Comparison of ENCODE assay signal across 16 cellular contexts in genomic region chr15:53625260-53625659, GRCh38.
DNase-seq lines count a peak whose midpoint lies in the region; ATAC-seq and TF ChIP-seq lines count a peak whose summit lies in the region.
"Had no signal": no experiment of that assay in that cellular context is flagged by ENCODE, and none has a peak within 500 bp of the region (broad histone marks: within the 10 kb centered on the region; RNA-seq: fewer than 3 reads in every experiment).

No MANE protein-coding gene starts in this region.

- no peaks in the 10 kb centered on the region for H3K79me1 ChIP-seq in IMR-90 (ENCODE audit: low read depth in 1 of 2, low read length in 2 of 2)

- no peak for TF ChIP-seq CTCF in GM23338 (conservative IDR thresholded peaks at IDR 0.05; ENCODE audit: low read depth in 2 of 2)
- TF ChIP-seq CTCF in IMR-90 (conservative IDR thresholded peaks at IDR 0.05; ENCODE audit: low read depth, low read length): no peak
- no peak for TF ChIP-seq CTCF in glutamatergic neuron (IDR thresholded peaks at IDR 0.05; ENCODE audit: partially characterized antibody, unreplicated experiment)
- no peak for TF ChIP-seq CTCF in CD8-positive, alpha-beta T cell (IDR thresholded peaks at IDR 0.05)

- intact Hi-C loops in IMR-90 (cut with micrococcal nuclease): no loop called here
- intact Hi-C loops in CD8-positive, alpha-beta T cell (cut with DNase I, micrococcal nuclease): no loop called here

- H3K4ac ChIP-seq in IMR-90 (ENCODE audit: low read depth, low read length): no peak overlapping the region

- peaks cover 5% of the 10 kb centered on the region; the same call in 2 of the 3 replicates for H3K9me3 Mint-ChIP-seq in GM23338
- H3K9me3 Mint-ChIP-seq in glutamatergic neuron (ENCODE audit: unreplicated experiment): peaks cover 2% of the 10 kb centered on the region
- no peaks in the 10 kb centered on the region for H3K9me3 Mint-ChIP-seq in CD8-positive, alpha-beta T cell

- H3F3A ChIP-seq in GM23338 (replicated peaks; ENCODE audit: low read depth): no peaks in the 10 kb centered on the region

- peaks cover 7% of the 10 kb centered on the region for H3K9me3 ChIP-seq in IMR-90 (ENCODE audit: control insufficient read depth, insufficient read depth, low read length)
- no peaks in the 10 kb centered on the region for H3K9me3 ChIP-seq in CD8-positive, alpha-beta T cell (ENCODE audit: low read length)
- H3K9me3 ChIP-seq: Peyer's patch had no signal

- no peak for TF ChIP-seq RAD21 in IMR-90 (IDR thresholded peaks at IDR 0.05; ENCODE audit: low read length)

- no peak overlapping the region for H2AK5ac ChIP-seq in IMR-90 (ENCODE audit: low read depth, low read length)

- no peak overlapping the region for H4K91ac ChIP-seq in IMR-90 (ENCODE audit: insufficient read depth, low read depth, low read length)

- H4K20me1 ChIP-seq in GM23338 (replicated peaks; ENCODE audit: insufficient read depth) (no peaks in the 10 kb centered on the region), IMR-90 (ENCODE audit: insufficient read depth, low read length) (no peaks in the 10 kb centered on the region)

- H3K27ac ChIP-seq in GM23338 (ENCODE audit: low read depth): peak overlapping the region; percentile 8; the same call in 1 of the 2 replicates
- no peak overlapping the region for H3K27ac ChIP-seq in IMR-90 (ENCODE audit: insufficient read depth, low read length)
- no peak overlapping the region for H3K27ac ChIP-seq in CD8-positive, alpha-beta T cell (ENCODE audit: low read depth, low read length)
- H3K27ac ChIP-seq: C4-2B, Peyer's patch had no signal

- no peak overlapping the region for H3K23ac ChIP-seq in IMR-90 (ENCODE audit: low read depth, low read length)

- no peak overlapping the region for H4K8ac ChIP-seq in IMR-90 (ENCODE audit: low read depth in 2 of 2, low read length in 2 of 2)

- H2BK20ac ChIP-seq in IMR-90 (ENCODE audit: low read depth, low read length): no peak overlapping the region

- H3K4me1 ChIP-seq in GM23338 (ENCODE audit: insufficient read depth) (no peaks in the 10 kb centered on the region), IMR-90 (ENCODE audit: control insufficient read depth, insufficient read depth, low read length) (no peaks in the 10 kb centered on the region)
- no peaks in the 10 kb centered on the region for H3K4me1 ChIP-seq in CD8-positive, alpha-beta T cell (ENCODE audit: insufficient read depth, low read length)
- H3K4me1 ChIP-seq: Peyer's patch had no signal

- peaks cover 7% of the 10 kb centered on the region; the same call in 1 of the 3 replicates for H3K36me3 Mint-ChIP-seq in GM23338 (ENCODE audit: low read depth)
- no peaks in the 10 kb centered on the region for H3K36me3 Mint-ChIP-seq in glutamatergic neuron (ENCODE audit: unreplicated experiment)
- no peaks in the 10 kb centered on the region for H3K36me3 Mint-ChIP-seq in CD8-positive, alpha-beta T cell
- H3K36me3 Mint-ChIP-seq: IgD-negative memory B cell had no signal

- H3K56ac ChIP-seq in IMR-90 (ENCODE audit: extremely low read depth, insufficient read depth, low read length): no peak overlapping the region

- CTCF ChIA-PET in IMR-90 (lab: Yijun Ruan, JAX): no interaction called here
- CTCF ChIA-PET in CD8-positive, alpha-beta T cell (lab: Charles Lee): no interaction called here

- dilution Hi-C loops in IMR-90 (cut with HindIII; ENCODE audit: low sequenced_read_pairs, unreplicated experiment): no loop called here

- no peaks in the 10 kb centered on the region for H3K9me2 ChIP-seq in GM23338 (ENCODE audit: insufficient read depth)

- in situ Hi-C loops in IMR-90 (cut with MboI; ENCODE audit: low sequenced_read_pairs): no loop called here

- H3K4me2 ChIP-seq in GM23338 (no peak overlapping the region), IMR-90 (ENCODE audit: low read depth, low read length) (no peak overlapping the region)

- H3K4me3 ChIP-seq in GM23338: no peak overlapping the region
- no peak overlapping the region for H3K4me3 ChIP-seq in IMR-90 (ENCODE audit: insufficient read depth, low read depth, low read length)
- no peak overlapping the region for H3K4me3 ChIP-seq in CD8-positive, alpha-beta T cell (ENCODE audit: low read depth, low read length)
- H3K4me3 ChIP-seq: Peyer's patch had no signal

- no TSS peak for BruUV-seq in IMR-90 (replicated peaks; lab: Mats Ljungman, UMichigan)

- H2BK120ac ChIP-seq in IMR-90 (ENCODE audit: low read depth, low read length): no peak overlapping the region

- H3K27me3 ChIP-seq in GM23338 (ENCODE audit: insufficient read depth) (no peaks in the 10 kb centered on the region), IMR-90 (ENCODE audit: control insufficient read depth, insufficient read depth, low read length) (no peaks in the 10 kb centered on the region)
- H3K27me3 ChIP-seq in CD8-positive, alpha-beta T cell (ENCODE audit: insufficient read depth, low read length): no peaks in the 10 kb centered on the region
- H3K27me3 ChIP-seq: Peyer's patch had no signal

- peak overlapping the region; percentile 92 for H3K27ac Mint-ChIP-seq in GM23338
- peak overlapping the region; percentile 14 for H3K27ac Mint-ChIP-seq in glutamatergic neuron (ENCODE audit: unreplicated experiment)
- H3K27ac Mint-ChIP-seq in CD8-positive, alpha-beta T cell: no peak overlapping the region
- H3K27ac Mint-ChIP-seq: IgD-negative memory B cell had no signal

- H3K4me1 Mint-ChIP-seq in GM23338: peaks cover 18% of the 10 kb centered on the region
- no peaks in the 10 kb centered on the region for H3K4me1 Mint-ChIP-seq in glutamatergic neuron (ENCODE audit: low read depth, unreplicated experiment)
- H3K4me1 Mint-ChIP-seq in CD8-positive, alpha-beta T cell (ENCODE audit: low read depth): no peaks in the 10 kb centered on the region
- H3K4me1 Mint-ChIP-seq: IgD-negative memory B cell had no signal

- H3K79me2 ChIP-seq in GM23338 (replicated peaks; ENCODE audit: insufficient read depth): no peaks in the 10 kb centered on the region

- H3K27me3 Mint-ChIP-seq in GM23338 (ENCODE audit: insufficient read depth, low read depth, poor library complexity) (no peaks in the 10 kb centered on the region), glutamatergic neuron (ENCODE audit: unreplicated experiment) (peaks cover 1% of the 10 kb centered on the region)
- no peaks in the 10 kb centered on the region for H3K27me3 Mint-ChIP-seq in CD8-positive, alpha-beta T cell (ENCODE audit: low read depth)

- no peak overlapping the region for H2BK15ac ChIP-seq in IMR-90 (ENCODE audit: low read depth, low read length)

- no peak for TF ChIP-seq POLR2A in IMR-90 (IDR thresholded peaks at IDR 0.05; ENCODE audit: low read depth, low read length)

- no peaks in the 10 kb centered on the region for H3K36me3 ChIP-seq in GM23338 (ENCODE audit: insufficient read depth)
- H3K36me3 ChIP-seq in IMR-90 (ENCODE audit: control insufficient read depth, insufficient read depth, low read length): no peaks in the 10 kb centered on the region
- no peaks in the 10 kb centered on the region for H3K36me3 ChIP-seq in CD8-positive, alpha-beta T cell (ENCODE audit: insufficient read depth, low read length)
- H3K36me3 ChIP-seq: Peyer's patch had no signal

- H2AFZ ChIP-seq in GM23338 (no peak overlapping the region), IMR-90 (replicated peaks; ENCODE audit: low read length, poor library complexity) (no peak overlapping the region)

- DNase-seq in GM23338 (ENCODE audit: low spot score) (peak; percentile 73), IMR-90 (no peak), glutamatergic neuron (no peak), left lobe of liver (ENCODE audit: low spot score) (no peak)
- DNase-seq in CD8-positive, alpha-beta T cell: no peak
- no peak for DNase-seq in stimulated activated naive CD4-positive, alpha-beta T cell (lab: John Stamatoyannopoulos, UW)
- no peak for DNase-seq in activated CD4-positive, alpha-beta T cell treated with anti-CD3 and anti-CD28 coated beads, Interleukin-2, amount 50 U/mL, for 4 hours
- DNase-seq: MV-4-11, NCI-H1417 treated with DMSO at 0.1 percent for 48 hours, NCI-H1930, NCI-H82, Peyer's patch had no signal

- no peak overlapping the region for H3K14ac ChIP-seq in IMR-90 (replicated peaks; ENCODE audit: low read depth, low read length)

- H4K5ac ChIP-seq in IMR-90 (ENCODE audit: low read depth, low read length): no peak overlapping the region

- POLR2A ChIA-PET in IMR-90 (lab: Charles Lee; ENCODE audit: unreplicated experiment): no interaction called here
- POLR2A ChIA-PET in CD8-positive, alpha-beta T cell (lab: Charles Lee): no interaction called here

- no peak overlapping the region for H3K4me3 Mint-ChIP-seq in GM23338
- no peak overlapping the region for H3K4me3 Mint-ChIP-seq in glutamatergic neuron (ENCODE audit: unreplicated experiment)
- no peak overlapping the region for H3K4me3 Mint-ChIP-seq in CD8-positive, alpha-beta T cell
- H3K4me3 Mint-ChIP-seq: IgD-negative memory B cell had no signal

- no peak overlapping the region for H2AK9ac ChIP-seq in IMR-90 (replicated peaks; ENCODE audit: low read depth, low read length, poor library complexity)

- H3K9me1 ChIP-seq in IMR-90 (ENCODE audit: insufficient read depth, low read length): no peaks in the 10 kb centered on the region

- H3K18ac ChIP-seq in IMR-90 (ENCODE audit: low read depth, low read length): no peak overlapping the region

- H3K9ac ChIP-seq in IMR-90 (ENCODE audit: low read depth, low read length): no peak overlapping the region

- H2BK5ac ChIP-seq in IMR-90 (ENCODE audit: low read depth, low read length, poor library complexity, severe bottlenecking): no peak overlapping the region

- ATAC-seq in GM23338 (peak; percentile 99), IMR-90 (ENCODE audit: low read depth) (no peak), left lobe of liver (peak; percentile 57), HG02798 (IDR thresholded peaks at IDR 0.05; ENCODE audit: poor library complexity, unreplicated experiment) (no peak)
- ATAC-seq in CD8-positive, alpha-beta T cell: no peak
- ATAC-seq: Right ventricle myocardium inferior had no signal

TF ChIP-seq in GM23338, 12 proteins besides CTCF, POLR2A, EP300 and RAD21 (continues in another document):
- no peak for TF ChIP-seq POLR2AphosphoS5 (IDR thresholded peaks at IDR 0.05; ENCODE audit: low read depth)
- no peak for TF ChIP-seq ZNF331 (CRISPR knock-in tag; IDR thresholded peaks at IDR 0.05; ENCODE audit: low read depth)
- TF ChIP-seq EZH2 (IDR thresholded peaks at IDR 0.05; ENCODE audit: low read depth, unreplicated experiment): no peak

TF ChIP-seq in IMR-90, 13 proteins besides CTCF, POLR2A, EP300 and RAD21 (continues in another document):
- TF ChIP-seq SMC3 (IDR thresholded peaks at IDR 0.05; ENCODE audit: low read depth, low read length) (no peak), CEBPB (IDR thresholded peaks at IDR 0.05; ENCODE audit: low read depth, low read length) (peak; percentile 56), USF2 (IDR thresholded peaks at IDR 0.05; ENCODE audit: low read depth, low read length) (no peak), NFE2L2 (IDR thresholded peaks at IDR 0.05; ENCODE audit: low read depth, low read length) (no peak), BHLHE40 (IDR thresholded peaks at IDR 0.05; ENCODE audit: low read depth, low read length) (no peak)

Comparison
In these comparisons a context has a peak if more than half of its experiments do, and no peak if none do; other contexts are left out.
1. ATAC-seq: peak in GM23338 (single experiment) and left lobe of liver (single experiment); none in IMR-90 (single experiment), CD8-positive, alpha-beta T cell (single experiment) and HG02798 (single experiment).